Comparison of ENCODE assay signal across 8 cellular contexts in the genomic region with DNA sequence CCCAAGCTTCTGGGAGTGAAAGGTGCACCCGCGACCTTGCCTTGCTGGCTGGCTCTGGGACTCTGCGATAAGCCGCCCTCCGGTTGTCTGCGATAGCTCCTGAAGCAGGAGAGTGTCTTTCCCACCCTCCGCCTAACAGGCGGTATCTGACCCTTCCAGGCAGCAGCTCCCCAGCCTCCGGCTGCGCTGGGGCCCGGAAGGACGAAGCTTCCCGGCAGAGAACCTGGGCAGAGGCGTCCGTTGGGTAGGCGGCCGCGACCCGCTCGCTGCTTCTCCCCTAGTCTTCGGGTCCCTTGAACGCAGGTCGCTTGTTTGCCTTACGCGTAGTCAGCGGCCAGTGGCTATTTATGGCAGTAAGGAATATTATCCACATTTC. TPM values are rescaled to one million over a fixed set of nuclear protein-coding genes. Genes with fewer than 3 reads are reported as not detected.
DNase-seq lines count a peak whose midpoint lies in the region; ATAC-seq and TF ChIP-seq lines count a peak whose summit lies in the region.

No MANE protein-coding gene starts in this region.

- no peaks in the 10 kb centered on the region for H3K27me3 Mint-ChIP-seq in activated CD4-positive, alpha-beta memory T cell treated with anti-CD3 and anti-CD28 coated beads, Interleukin-2, amount 10 ng/mL, durations not matched to agents 7 days and 5 days
- H3K27me3 Mint-ChIP-seq in glutamatergic neuron (ENCODE audit: unreplicated experiment) = no peaks in the 10 kb centered on the region
- no peaks in the 10 kb centered on the region for H3K27me3 Mint-ChIP-seq in progenitor cell of endocrine pancreas

- no peaks in the 10 kb centered on the region for H3K27me3 ChIP-seq in DND-41 (ENCODE audit: insufficient read depth, low read length, poor library complexity)

- DNase-seq in DND-41 = no peak
- no peak for DNase-seq in activated CD4-positive, alpha-beta memory T cell treated with anti-CD3 and anti-CD28 coated beads, Interleukin-2, amount 10 ng/mL, durations not matched to agents 7 days and 5 days
- DNase-seq in glutamatergic neuron = peak; percentile 63
- peak; percentile 12 for DNase-seq in progenitor cell of endocrine pancreas (ENCODE audit: low spot score, unreplicated experiment)
- DNase-seq in OCI-M2 (lab: John Stamatoyannopoulos, UW; ENCODE audit: unreplicated experiment) = no peak
- no peak for DNase-seq in stimulated activated CD4-positive, alpha-beta T cell treated with anti-CD3 and anti-CD28 coated beads, Interleukin-2, amount 100 ng/mL, for 24 hours

- H2AFZ ChIP-seq in DND-41 (ENCODE audit: low read depth, low read length) = peak overlapping the region; percentile 97

- peak overlapping the region; percentile 100 for H3K27ac Mint-ChIP-seq in activated CD4-positive, alpha-beta memory T cell treated with anti-CD3 and anti-CD28 coated beads, Interleukin-2, amount 10 ng/mL, durations not matched to agents 7 days and 5 days
- H3K27ac Mint-ChIP-seq in glutamatergic neuron (ENCODE audit: unreplicated experiment) (peak overlapping the region; percentile 94), progenitor cell of endocrine pancreas (peak overlapping the region; percentile 98)

- H3K9ac ChIP-seq in DND-41 (ENCODE audit: low read depth, low read length) = peak overlapping the region; percentile 90

- peak overlapping the region; percentile 92 for H3K4me2 ChIP-seq in DND-41 (ENCODE audit: insufficient read depth, low read length)

- POLR2A ChIA-PET in activated CD4-positive, alpha-beta memory T cell treated with anti-CD3 and anti-CD28 coated beads, Interleukin-2, amount 10 ng/mL, durations not matched to agents 7 days and 5 days (lab: Charles Lee) = interaction anchor here (0.6 to 3.2 kb wide), 19 partner anchors 9 to 1908 kb away, joined by 3 to 49 read pairs (median 6); a partner anchor contains a TSS

- peak overlapping the region; percentile 64 to 68; a peak in 3 of 4 replicates for H3K4me3 ChIP-seq in DND-41 (ENCODE audit: low read depth in 1 of 2, low read length in 2 of 2)

- peaks cover 46% of the 10 kb centered on the region for H3K79me2 ChIP-seq in DND-41 (ENCODE audit: insufficient read depth, low read length)

- CTCF ChIA-PET in activated CD4-positive, alpha-beta memory T cell treated with anti-CD3 and anti-CD28 coated beads, Interleukin-2, amount 10 ng/mL, durations not matched to agents 7 days and 5 days (lab: Charles Lee) = interaction anchor here (1.2 to 7.6 kb wide), 6 partner anchors 10 to 150 kb away, joined by 3 to 60 read pairs (median 4); a partner anchor contains a TSS

- H4K20me1 ChIP-seq in DND-41 (ENCODE audit: insufficient read depth, low read length) = no peaks in the 10 kb centered on the region

- H3K36me3 Mint-ChIP-seq in activated CD4-positive, alpha-beta memory T cell treated with anti-CD3 and anti-CD28 coated beads, Interleukin-2, amount 10 ng/mL, durations not matched to agents 7 days and 5 days (ENCODE audit: low read depth) = peaks cover 49% of the 10 kb centered on the region
- H3K36me3 Mint-ChIP-seq in glutamatergic neuron (ENCODE audit: unreplicated experiment) = no peaks in the 10 kb centered on the region
- no peaks in the 10 kb centered on the region for H3K36me3 Mint-ChIP-seq in progenitor cell of endocrine pancreas (ENCODE audit: insufficient read depth)

- no peaks in the 10 kb centered on the region for H3K9me3 ChIP-seq in DND-41 (ENCODE audit: insufficient read depth, low read length, severe bottlenecking)

- ATAC-seq in DND-41 (ENCODE audit: insufficient read depth, low read depth) (peak; percentile 6), GM21390 (IDR thresholded peaks at IDR 0.05; ENCODE audit: unreplicated experiment) (peak; percentile 24), HG03575 (IDR thresholded peaks at IDR 0.05; ENCODE audit: extremely low read depth, insufficient number of reproducible peaks, low FRiP score, unreplicated experiment) (peak; percentile 3)

- H3K27ac ChIP-seq in DND-41 (ENCODE audit: low read length) = peak overlapping the region; percentile 95

- no peak for TF ChIP-seq CTCF in DND-41 (IDR thresholded peaks at IDR 0.05; ENCODE audit: borderline replicate concordance, extremely low read depth, low read length, poor library complexity, severe bottlenecking)
- TF ChIP-seq CTCF in glutamatergic neuron (IDR thresholded peaks at IDR 0.05; ENCODE audit: partially characterized antibody, unreplicated experiment) = no peak
- TF ChIP-seq CTCF in progenitor cell of endocrine pancreas (IDR thresholded peaks at IDR 0.05; ENCODE audit: unreplicated experiment) = no peak

- peak overlapping the region; percentile 97 for H3K4me3 Mint-ChIP-seq in activated CD4-positive, alpha-beta memory T cell treated with anti-CD3 and anti-CD28 coated beads, Interleukin-2, amount 10 ng/mL, durations not matched to agents 7 days and 5 days
- peak overlapping the region; percentile 97 for H3K4me3 Mint-ChIP-seq in glutamatergic neuron (ENCODE audit: unreplicated experiment)
- peak overlapping the region; percentile 91 for H3K4me3 Mint-ChIP-seq in progenitor cell of endocrine pancreas (ENCODE audit: low read depth)

- peaks cover 59% of the 10 kb centered on the region for H3K4me1 Mint-ChIP-seq in activated CD4-positive, alpha-beta memory T cell treated with anti-CD3 and anti-CD28 coated beads, Interleukin-2, amount 10 ng/mL, durations not matched to agents 7 days and 5 days
- peaks cover 23% of the 10 kb centered on the region for H3K4me1 Mint-ChIP-seq in glutamatergic neuron (ENCODE audit: low read depth, unreplicated experiment)
- H3K4me1 Mint-ChIP-seq in progenitor cell of endocrine pancreas (ENCODE audit: low read depth) = peaks cover 14% of the 10 kb centered on the region

- 0 out of 2 replicates have a peak, but pooled peaks cover 3% of the 10 kb centered on the region for H3K36me3 ChIP-seq in DND-41 (ENCODE audit: insufficient read depth, low read length)

- peaks cover 58% of the 10 kb centered on the region for H3K4me1 ChIP-seq in DND-41 (ENCODE audit: insufficient read depth, low read length)

- no peaks in the 10 kb centered on the region for H3K9me3 Mint-ChIP-seq in activated CD4-positive, alpha-beta memory T cell treated with anti-CD3 and anti-CD28 coated beads, Interleukin-2, amount 10 ng/mL, durations not matched to agents 7 days and 5 days
- H3K9me3 Mint-ChIP-seq in glutamatergic neuron (ENCODE audit: unreplicated experiment) (peaks cover 1% of the 10 kb centered on the region), progenitor cell of endocrine pancreas (ENCODE audit: low read depth) (no peaks in the 10 kb centered on the region)

RNA-seq across cellular contexts. Expression of a gene that starts 0.4 kb away (rescaled TPM):
- total RNA-seq in activated CD4-positive, alpha-beta memory T cell treated with anti-CD3 and anti-CD28 coated beads, Interleukin-2, amount 10 ng/mL, durations not matched to agents 7 days and 5 days = 10 to 100 TPM; 38.1 to 43.0 TPM
- total RNA-seq in glutamatergic neuron (ENCODE audit: unreplicated experiment) (29.9 TPM), progenitor cell of endocrine pancreas (31.0 and 32.7 TPM in 2 replicates)

RNA-seq across cellular contexts. Expression of a gene that starts 35.8 kb away (rescaled TPM):
- total RNA-seq in activated CD4-positive, alpha-beta memory T cell treated with anti-CD3 and anti-CD28 coated beads, Interleukin-2, amount 10 ng/mL, durations not matched to agents 7 days and 5 days = 1 to 10 TPM; 7.2 to 7.4 TPM
- total RNA-seq in glutamatergic neuron (ENCODE audit: unreplicated experiment) (8.1 TPM), progenitor cell of endocrine pancreas (17.1 and 20.5 TPM in 2 replicates)

Comparison
In these comparisons a context has a peak if more than half of its experiments do, and no peak if none do; other contexts are left out.
1. DNase-seq: peak in glutamatergic neuron (single experiment) and progenitor cell of endocrine pancreas (single experiment); none in DND-41 (single experiment), activated CD4-positive, alpha-beta memory T cell treated with anti-CD3 and anti-CD28 coated beads, Interleukin-2, amount 10 ng/mL, durations not matched to agents 7 days and 5 days (single experiment), OCI-M2 (single experiment) and stimulated activated CD4-positive, alpha-beta T cell treated with anti-CD3 and anti-CD28 coated beads, Interleukin-2, amount 100 ng/mL, for 24 hours (0 of 2).
2. Peak in every context shown above with its lines, with median percentiles within 50 percentile points of each other: ATAC-seq, H3K27ac Mint-ChIP-seq and H3K4me3 Mint-ChIP-seq.